8 cellular contexts compared by ENCODE assay signal in the genomic region with DNA sequence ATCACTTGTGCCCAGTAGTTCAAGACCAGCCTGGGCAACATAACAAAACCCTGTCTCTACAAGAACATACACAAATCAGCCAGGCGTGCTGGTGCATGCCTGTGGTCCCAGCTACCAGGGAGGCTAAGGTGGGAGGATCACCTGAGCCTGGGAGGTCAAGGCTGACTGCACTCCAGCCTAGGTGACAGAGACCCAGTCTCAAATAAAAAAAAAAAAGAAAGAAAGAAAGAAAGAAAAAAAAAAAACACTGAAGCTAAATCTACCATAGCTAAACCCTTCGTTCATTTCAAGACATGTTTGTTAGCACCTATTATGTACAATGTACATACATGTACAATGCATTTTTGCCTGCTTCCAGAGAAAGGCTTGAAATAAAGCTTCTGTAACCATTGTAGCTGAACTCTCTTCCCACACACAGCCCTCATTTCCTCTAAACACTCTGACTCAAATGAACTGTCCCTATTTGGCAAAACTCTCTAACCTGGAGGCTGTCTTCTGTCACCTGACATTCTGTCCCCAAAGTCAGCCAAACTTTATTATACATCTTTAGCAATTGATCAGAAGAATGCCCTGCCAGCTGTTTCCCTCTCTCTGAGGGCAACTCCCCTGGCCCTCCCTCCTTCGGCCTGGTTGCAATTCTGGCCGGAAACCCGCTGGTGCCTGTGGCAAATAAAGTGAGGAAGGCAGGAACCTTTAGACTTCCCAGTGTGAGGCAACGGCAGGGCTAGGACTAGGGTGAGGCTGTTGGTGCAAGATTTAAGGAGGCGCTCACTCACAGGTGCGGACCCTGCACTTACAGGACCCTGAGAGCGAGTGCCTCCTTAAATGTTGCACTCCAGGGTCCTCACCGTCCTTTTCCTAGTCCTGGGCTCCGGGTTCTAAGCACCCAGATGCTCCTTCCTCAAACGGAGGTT. TPM values are rescaled to one million over a fixed set of nuclear protein-coding genes. Genes with fewer than 3 reads are reported as not detected.
DNase-seq lines count a peak whose midpoint lies in the region; TF ChIP-seq lines count a peak whose summit lies in the region.

No MANE protein-coding gene starts in this region.

- H3K27ac ChIP-seq in HUES48 (ENCODE audit: low read depth, low read length), result no peak overlapping the region
- peak overlapping the region; percentile 86 to 94 (median 88) for H3K27ac ChIP-seq in esophagus muscularis mucosa (replicated peaks in 1 of 4)
- H3K27ac ChIP-seq in muscle layer of duodenum (ENCODE audit: low read length), result peak overlapping the region; percentile 76
- peak overlapping the region; percentile 79 to 93 (median 90) for H3K27ac ChIP-seq in tibial nerve

- no peaks in the 10 kb centered on the region for H3K36me3 ChIP-seq in HUES48 (ENCODE audit: control insufficient read depth, insufficient read depth, low read length)
- H3K36me3 ChIP-seq in esophagus muscularis mucosa, result peaks cover 0 to 8% (median 5%) of the 10 kb centered on the region in 4 donors
- H3K36me3 ChIP-seq in muscle layer of duodenum (ENCODE audit: control insufficient read depth in 1 of 2, insufficient read depth in 2 of 2, low read length in 2 of 2), result peaks cover 0 to 5% of the 10 kb centered on the region in 2 donors
- H3K36me3 ChIP-seq in tibial nerve, result peaks cover 0 to 7% (median 0%) of the 10 kb centered on the region in 3 donors

- DNase-seq in ELR (ENCODE audit: low read depth), result peak; percentile 68
- DNase-seq in activated CD4-positive, alpha-beta T cell treated with anti-CD3 and anti-CD28 coated beads, Interleukin-2, amount 50 U/mL, for 48 hours, result peak; percentile 30 to 51
- DNase-seq in esophagus muscularis mucosa (ENCODE audit: extremely low spot score), result no peak
- peak; percentile 31 to 58 for DNase-seq in tibial nerve (ENCODE audit: low spot score in 2 of 2)
- no peak for DNase-seq in NCI-H446 treated with DMSO at 0.1 percent for 48 hours (lab: John Stamatoyannopoulos, UW)
- no peak for DNase-seq in NCI-H1417 treated with DMSO at 0.1 percent for 48 hours (lab: John Stamatoyannopoulos, UW)

- H3K9ac ChIP-seq in HUES48 (ENCODE audit: low read depth, low read length), result no peak overlapping the region

- TF ChIP-seq CTCF in esophagus muscularis mucosa (IDR thresholded peaks at IDR 0.05) (no peak), tibial nerve (IDR thresholded peaks at IDR 0.05) (peak in 1 of 5 experiments; percentile 15)

- TF ChIP-seq EP300 in esophagus muscularis mucosa (IDR thresholded peaks at IDR 0.05) (no peak), tibial nerve (IDR thresholded peaks at IDR 0.05) (peak in 1 of 2 donors; percentile 70)

- WGBS in esophagus muscularis mucosa, result 18% methylated on average over 9 of the region's 12 CpGs
- 15 to 17% methylated on average over 12 of the region's 12 CpGs for WGBS in tibial nerve, 2 donors

- no peaks in the 10 kb centered on the region for H3K9me3 ChIP-seq in HUES48 (ENCODE audit: control insufficient read depth, insufficient read depth, low read length)
- H3K9me3 ChIP-seq in esophagus muscularis mucosa, result no peaks in the 10 kb centered on the region
- no peaks in the 10 kb centered on the region for H3K9me3 ChIP-seq in muscle layer of duodenum (ENCODE audit: control insufficient read depth in 1 of 2, low read length in 2 of 2)
- H3K9me3 ChIP-seq in tibial nerve, result no peaks in the 10 kb centered on the region

- intact Hi-C loops in esophagus muscularis mucosa (cut with DNase I), result no loop called here

- H3K27me3 ChIP-seq in HUES48 (ENCODE audit: control insufficient read depth, insufficient read depth, low read length), result peaks cover 25% of the 10 kb centered on the region
- no peaks in the 10 kb centered on the region for H3K27me3 ChIP-seq in esophagus muscularis mucosa
- no peaks in the 10 kb centered on the region for H3K27me3 ChIP-seq in muscle layer of duodenum (ENCODE audit: low read depth, low read length)
- H3K27me3 ChIP-seq in tibial nerve, result no peaks in the 10 kb centered on the region

- H3K4me1 ChIP-seq in HUES48 (ENCODE audit: control insufficient read depth, insufficient read depth, low read length), result peaks cover 6% of the 10 kb centered on the region
- H3K4me1 ChIP-seq in esophagus muscularis mucosa, result peaks cover 23 to 47% (median 36%) of the 10 kb centered on the region in 4 donors
- peaks cover 9 to 19% of the 10 kb centered on the region in 2 donors for H3K4me1 ChIP-seq in muscle layer of duodenum (ENCODE audit: control insufficient read depth in 1 of 2, insufficient read depth in 2 of 2, low read length in 2 of 2)
- H3K4me1 ChIP-seq in tibial nerve, result peaks cover 0 to 47% (median 20%) of the 10 kb centered on the region in 4 donors

- H3K4me3 ChIP-seq in HUES48 (ENCODE audit: low read depth, low read length) (peak overlapping the region; percentile 80), esophagus muscularis mucosa (peak overlapping the region; percentile 68 to 97 (median 88)), muscle layer of duodenum (ENCODE audit: low read depth in 1 of 2, low read length in 2 of 2) (peak overlapping the region; percentile 90 to 98), tibial nerve (peak overlapping the region; percentile 65 to 93 (median 88))

- no peak for TF ChIP-seq POLR2A in esophagus muscularis mucosa (IDR thresholded peaks at IDR 0.05; ENCODE audit: low read depth)
- TF ChIP-seq POLR2A in tibial nerve (IDR thresholded peaks at IDR 0.05), result no peak

RNA-seq across cellular contexts. Expression of gene ETHE1, which starts 1.8 kb away (rescaled TPM):
- total RNA-seq in esophagus muscularis mucosa, result 10 to 100 TPM; 48.2 to 63.2 (median 55.9) TPM
- total RNA-seq in tibial nerve, result 10 to 100 TPM; 33.7 to 54.5 (median 41.9) TPM

RNA-seq across cellular contexts. Expression of gene ZNF575, which starts 7.8 kb away (rescaled TPM):
- under 1 TPM; 0.66 to 0.97 (median 0.82) TPM for total RNA-seq in esophagus muscularis mucosa
- under 1 TPM in 2 of 4 donors, not detected in 2; 0.60 to 0.63 TPM for total RNA-seq in tibial nerve

RNA-seq across cellular contexts. Expression of gene PHLDB3, which starts 20.6 kb away (rescaled TPM):
- total RNA-seq in esophagus muscularis mucosa (10 to 100 TPM; 10.3 to 16.2 (median 12.6) TPM), tibial nerve (10 to 100 TPM in 3 of 4 donors, 1 to 10 TPM in 1; 9.8 to 25.5 (median 16.3) TPM)

RNA-seq across cellular contexts. Expression of gene XRCC1, which starts 50.1 kb away (rescaled TPM):
- total RNA-seq in esophagus muscularis mucosa (10 to 100 TPM; 21.2 to 27.2 (median 24.4) TPM), tibial nerve (10 to 100 TPM; 18.6 to 30.6 (median 25.7) TPM)

RNA-seq across cellular contexts. Expression of gene PINLYP, which starts 50.4 kb away (rescaled TPM):
- 1 to 10 TPM; 3.3 to 6.2 (median 4.9) TPM for total RNA-seq in esophagus muscularis mucosa
- 10 to 100 TPM in 3 of 4 donors, 1 to 10 TPM in 1; 7.5 to 45.7 (median 21.6) TPM for total RNA-seq in tibial nerve

Comparison
In these comparisons a context has a peak if more than half of its experiments do, and no peak if none do; other contexts are left out.
1. DNase-seq: peak in ELR (single experiment), activated CD4-positive, alpha-beta T cell treated with anti-CD3 and anti-CD28 coated beads, Interleukin-2, amount 50 U/mL, for 48 hours (2 of 2) and tibial nerve (2 of 2); none in esophagus muscularis mucosa (single experiment), NCI-H446 treated with DMSO at 0.1 percent for 48 hours (single experiment) and NCI-H1417 treated with DMSO at 0.1 percent for 48 hours (single experiment).
2. Peak in every context shown above with its lines, with median percentiles within 50 percentile points of each other: H3K4me3 ChIP-seq.